Comparison of ENCODE assay signal across 19 cellular contexts in the genomic region with DNA sequence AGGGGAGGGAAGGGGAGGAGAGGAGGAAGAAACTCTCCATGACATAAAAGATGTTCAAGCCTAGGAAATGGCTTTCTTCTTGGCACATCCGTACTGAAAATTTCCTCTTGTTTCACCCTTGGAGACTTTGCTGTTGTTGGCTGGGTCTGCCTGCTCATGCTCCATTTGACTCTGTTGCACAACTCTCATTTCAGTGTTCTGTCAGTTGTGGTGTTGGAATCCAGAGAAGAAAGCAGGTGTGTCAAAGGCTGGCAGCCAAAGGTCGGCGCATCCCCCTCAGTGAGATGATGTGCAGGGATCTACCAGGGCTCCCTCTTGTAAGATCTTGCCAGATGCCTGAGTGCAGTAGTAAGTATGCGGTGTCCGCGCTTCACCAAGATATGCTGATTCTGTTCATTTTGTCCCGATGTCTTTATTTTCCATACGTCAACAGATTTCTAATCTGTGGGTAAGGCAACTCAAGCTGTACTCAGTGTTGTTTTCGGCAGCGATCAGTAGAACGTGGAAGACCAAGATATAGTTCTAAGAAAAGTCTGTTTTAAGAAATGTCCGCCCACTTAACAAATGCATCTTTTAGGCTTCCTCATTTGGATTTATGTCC.
"Had no signal": no experiment of that assay in that cellular context is flagged by ENCODE, and none has a peak within 500 bp of the region (broad histone marks: within the 10 kb centered on the region; RNA-seq: fewer than 3 reads in every experiment).

No MANE protein-coding gene starts in this region.

- H3K9me3 ChIP-seq: adrenal gland, colonic mucosa, testis had no signal

- H3K4me1 ChIP-seq: adrenal gland, colonic mucosa, testis had no signal

- H3K27me3 Mint-ChIP-seq: stimulated activated memory B cell treated with anti-CD40 and anti-IgM and Interleukin-4, amounts not matched to agents 10 μg/mL and 1 μg/mL and 100 μg/mL, for 72 hours had no signal

- H3K27ac ChIP-seq: adrenal gland, colonic mucosa, testis had no signal

- H3K36me3 ChIP-seq: adrenal gland, colonic mucosa had no signal

- H3K27ac Mint-ChIP-seq: activated naive CD4-positive, alpha-beta T cell treated with anti-CD3 and anti-CD28 coated beads, Interleukin-2, amount 50 U/mL, for 72 hours; activated T-helper 1 cell treated with anti-CD3 and anti-CD28 coated beads, Interleukin-12 subunit alpha, Interleukin-12 subunit beta, Interleukin-2, Interleukin-4 antibody, amounts not matched to agents 30 ng/mL and 10 ng/mL and 1 ng/mL, durations not matched to agents 14 hours and 24 hours and 36 hours; endodermal cell; mesothelial cell of epicardium; natural killer cell treated with Interleukin-12 subunit alpha and Interleukin-12 subunit beta and Interleukin-15 and Interleukin-18, amount 100 ng/mL, for 72 hours; stimulated activated memory B cell treated with anti-CD40 and anti-IgM and Interleukin-4, amounts not matched to agents 10 μg/mL and 1 μg/mL and 100 μg/mL, for 72 hours; T-helper 2 cell treated with Interferon-gamma antibody and Interleukin-4, amounts not matched to agents 5 μg/mL and 100 μg/mL, for 36 hours; type B pancreatic cell had no signal

- DNase-seq: activated CD4-positive, alpha-beta T cell treated with anti-CD3 and anti-CD28 coated beads, Interleukin-2, amount 50 U/mL, for 4 hours; activated gamma-delta T cell treated with Interleukin-2 at 50 U/mL for 16 hours; activated T-cell treated with anti-CD3 and anti-CD28 coated beads for 4 hours; central memory CD4-positive, alpha-beta T cell; colonic mucosa; endodermal cell; left colon; posterior cingulate gyrus; stimulated activated CD4-positive, alpha-beta T cell treated with anti-CD3 and anti-CD28 coated beads, Interleukin-4, amount 100 ng/mL, for 24 hours; testis had no signal

- H3K27me3 ChIP-seq: adrenal gland, colonic mucosa, testis had no signal

- H3K36me3 Mint-ChIP-seq: stimulated activated memory B cell treated with anti-CD40 and anti-IgM and Interleukin-4, amounts not matched to agents 10 μg/mL and 1 μg/mL and 100 μg/mL, for 72 hours; type B pancreatic cell had no signal

- H3K4me3 Mint-ChIP-seq: activated T-helper 1 cell treated with anti-CD3 and anti-CD28 coated beads, Interleukin-12 subunit alpha, Interleukin-12 subunit beta, Interleukin-2, Interleukin-4 antibody, amounts not matched to agents 30 ng/mL and 10 ng/mL and 1 ng/mL, durations not matched to agents 14 hours and 24 hours and 36 hours; endodermal cell; mesothelial cell of epicardium; natural killer cell treated with Interleukin-12 subunit alpha and Interleukin-12 subunit beta and Interleukin-15 and Interleukin-18, amount 100 ng/mL, for 72 hours; stimulated activated memory B cell treated with anti-CD40 and anti-IgM and Interleukin-4, amounts not matched to agents 10 μg/mL and 1 μg/mL and 100 μg/mL, for 72 hours; T-helper 2 cell treated with Interferon-gamma antibody and Interleukin-4, amounts not matched to agents 5 μg/mL and 100 μg/mL, for 36 hours; type B pancreatic cell had no signal

- ATAC-seq: activated naive CD4-positive, alpha-beta T cell treated with anti-CD3 and anti-CD28 coated beads, Interleukin-2, amount 50 U/mL, for 72 hours; left colon; natural killer cell treated with Interleukin-12 subunit alpha and Interleukin-12 subunit beta and Interleukin-15 and Interleukin-18, amount 100 ng/mL, for 72 hours; stimulated activated memory B cell treated with anti-CD40 and anti-IgM and Interleukin-4, amounts not matched to agents 10 μg/mL and 1 μg/mL and 100 μg/mL, for 72 hours had no signal

- H3K9me3 Mint-ChIP-seq: activated T-helper 1 cell treated with anti-CD3 and anti-CD28 coated beads, Interleukin-12 subunit alpha, Interleukin-12 subunit beta, Interleukin-2, Interleukin-4 antibody, amounts not matched to agents 30 ng/mL and 10 ng/mL and 1 ng/mL, durations not matched to agents 14 hours and 24 hours and 36 hours had no signal

- H3K4me1 Mint-ChIP-seq: endodermal cell; mesothelial cell of epicardium; stimulated activated memory B cell treated with anti-CD40 and anti-IgM and Interleukin-4, amounts not matched to agents 10 μg/mL and 1 μg/mL and 100 μg/mL, for 72 hours had no signal

- H3K4me3 ChIP-seq: adrenal gland, colonic mucosa, smooth muscle cell, testis had no signal

- H3K4me2 ChIP-seq: smooth muscle cell had no signal
